In the genomic region with DNA sequence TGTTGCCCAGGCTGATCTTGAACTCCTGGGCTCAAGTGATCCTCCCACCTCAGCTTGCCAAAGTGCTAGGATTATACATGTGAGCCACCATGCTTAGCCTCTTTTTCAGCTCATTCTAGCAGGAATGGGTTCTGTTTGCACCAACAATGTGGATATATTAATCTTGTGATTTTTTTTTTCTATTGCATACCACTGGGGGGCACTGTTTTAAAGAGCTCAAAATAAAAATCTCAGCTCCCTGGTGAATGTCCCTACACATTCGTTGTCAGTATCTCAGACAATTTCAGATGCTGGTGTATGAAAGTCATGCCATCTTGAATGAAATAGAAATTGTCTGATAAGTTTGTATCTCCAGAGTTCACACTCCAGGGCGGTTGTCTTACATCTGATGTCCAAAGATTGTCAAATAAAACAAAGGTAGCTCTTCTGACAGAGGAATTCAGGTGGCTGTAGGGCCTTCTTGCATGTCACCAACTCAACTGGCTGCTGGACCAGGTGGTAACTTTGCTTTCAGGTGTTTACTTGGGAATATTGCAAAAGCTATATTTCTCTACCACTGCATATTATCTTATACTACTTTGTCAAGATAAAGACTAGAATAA, we compare ENCODE assay signal across 8 cellular contexts. TPM values are rescaled to one million over a fixed set of nuclear protein-coding genes. Genes with fewer than 3 reads are reported as not detected.
DNase-seq lines count a peak whose midpoint lies in the region; ATAC-seq, FAIRE-seq and TF ChIP-seq lines count a peak whose summit lies in the region.

No MANE protein-coding gene starts in this region.

- peak; percentile 38 for DNase-seq in D721Med (ENCODE audit: insufficient read length, low spot score)
- peak; percentile 66 for DNase-seq in NCI-H82 (lab: John Stamatoyannopoulos, UW)
- peak; percentile 74 for DNase-seq in dedifferentiated amniotic fluid mesenchymal stem cell (ENCODE audit: extremely low spot score)
- peak; percentile 69 to 74 for DNase-seq in lung microvascular endothelial cell (ENCODE audit: low read depth in 2 of 2)
- no peak for DNase-seq in stimulated activated CD4-positive, alpha-beta T cell treated with anti-CD3 and anti-CD28 coated beads, Interleukin-12 subunit alpha, Interleukin-12 subunit beta, amount 100 ng/mL, for 4 hours

- ATAC-seq in HG03354 (IDR thresholded peaks at IDR 0.05; ENCODE audit: poor library complexity, severe bottlenecking, unreplicated experiment) (peak; percentile 55), HG02970 (IDR thresholded peaks at IDR 0.05; ENCODE audit: low FRiP score, unreplicated experiment) (no peak), HG02763 (IDR thresholded peaks at IDR 0.05; ENCODE audit: unreplicated experiment) (no peak)

- FAIRE-seq in D721Med (lab: Jason Lieb, UNC), result no peak

- TF ChIP-seq CTCF in D721Med (IDR thresholded peaks at IDR 0.05; ENCODE audit: insufficient read depth, missing control alignments), result peak; percentile 59

RNA-seq across cellular contexts. Expression of a gene that starts 3.1 kb away (rescaled TPM):
- total RNA-seq in lung microvascular endothelial cell, result 0.20 and 0.87 TPM in 2 replicates

RNA-seq across cellular contexts. Expression of a gene that starts 25.7 kb away (rescaled TPM):
- 5.2 and 5.8 TPM in 2 replicates for total RNA-seq in lung microvascular endothelial cell

RNA-seq across cellular contexts. Expression of a gene that starts 35.8 kb away (rescaled TPM):
- total RNA-seq in lung microvascular endothelial cell, result 104 and 126 TPM in 2 replicates
